In the genomic region with DNA sequence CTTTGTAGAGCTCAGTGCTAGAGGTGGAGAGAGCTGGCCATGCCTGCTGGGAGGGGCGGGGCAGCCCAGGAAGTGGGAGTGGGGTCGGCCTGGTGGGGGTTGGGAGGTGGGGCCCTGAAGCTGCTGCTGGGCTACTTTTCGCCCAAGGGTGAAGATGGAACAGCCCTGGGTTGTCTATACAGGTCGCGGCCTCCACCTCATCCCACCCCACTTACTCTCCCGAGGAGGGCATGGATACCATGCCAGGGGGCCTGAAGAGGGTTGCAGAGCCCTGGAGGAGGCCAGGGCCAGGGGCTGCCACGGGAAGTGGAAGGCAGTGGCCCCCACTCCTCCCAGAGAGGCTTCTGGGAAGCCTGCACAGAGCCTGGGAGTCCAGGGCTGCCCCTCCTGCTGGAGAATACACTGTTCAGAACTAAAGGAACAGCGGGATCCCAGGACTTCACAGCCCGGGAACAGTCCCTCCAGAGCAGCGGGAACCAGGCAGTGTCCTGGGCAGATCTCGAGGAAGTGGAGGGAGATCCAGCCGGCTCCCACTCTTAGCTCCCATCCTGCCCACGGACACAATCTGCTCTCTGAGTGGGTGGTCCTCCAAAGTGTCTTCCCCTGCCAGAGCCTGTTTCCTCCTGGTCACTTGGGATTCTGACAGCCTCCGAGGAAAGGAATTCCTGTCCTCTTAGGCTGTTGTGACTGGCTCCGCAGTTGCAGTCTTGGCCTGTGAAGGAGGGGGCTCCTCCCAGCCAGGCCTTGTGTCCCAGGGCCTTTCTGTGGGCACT, we compare ENCODE assay signal across 1 cellular context.
A peak's percentile ranks its signal among the peaks of the same experiment; 100 is the strongest.
TF ChIP-seq lines count a peak whose summit lies in the region.

No MANE protein-coding gene starts in this region.

TF ChIP-seq in HepG2, 621 proteins besides CTCF, POLR2A, EP300 and RAD21 (continued from another document):
- TF ChIP-seq, protein P1, sequence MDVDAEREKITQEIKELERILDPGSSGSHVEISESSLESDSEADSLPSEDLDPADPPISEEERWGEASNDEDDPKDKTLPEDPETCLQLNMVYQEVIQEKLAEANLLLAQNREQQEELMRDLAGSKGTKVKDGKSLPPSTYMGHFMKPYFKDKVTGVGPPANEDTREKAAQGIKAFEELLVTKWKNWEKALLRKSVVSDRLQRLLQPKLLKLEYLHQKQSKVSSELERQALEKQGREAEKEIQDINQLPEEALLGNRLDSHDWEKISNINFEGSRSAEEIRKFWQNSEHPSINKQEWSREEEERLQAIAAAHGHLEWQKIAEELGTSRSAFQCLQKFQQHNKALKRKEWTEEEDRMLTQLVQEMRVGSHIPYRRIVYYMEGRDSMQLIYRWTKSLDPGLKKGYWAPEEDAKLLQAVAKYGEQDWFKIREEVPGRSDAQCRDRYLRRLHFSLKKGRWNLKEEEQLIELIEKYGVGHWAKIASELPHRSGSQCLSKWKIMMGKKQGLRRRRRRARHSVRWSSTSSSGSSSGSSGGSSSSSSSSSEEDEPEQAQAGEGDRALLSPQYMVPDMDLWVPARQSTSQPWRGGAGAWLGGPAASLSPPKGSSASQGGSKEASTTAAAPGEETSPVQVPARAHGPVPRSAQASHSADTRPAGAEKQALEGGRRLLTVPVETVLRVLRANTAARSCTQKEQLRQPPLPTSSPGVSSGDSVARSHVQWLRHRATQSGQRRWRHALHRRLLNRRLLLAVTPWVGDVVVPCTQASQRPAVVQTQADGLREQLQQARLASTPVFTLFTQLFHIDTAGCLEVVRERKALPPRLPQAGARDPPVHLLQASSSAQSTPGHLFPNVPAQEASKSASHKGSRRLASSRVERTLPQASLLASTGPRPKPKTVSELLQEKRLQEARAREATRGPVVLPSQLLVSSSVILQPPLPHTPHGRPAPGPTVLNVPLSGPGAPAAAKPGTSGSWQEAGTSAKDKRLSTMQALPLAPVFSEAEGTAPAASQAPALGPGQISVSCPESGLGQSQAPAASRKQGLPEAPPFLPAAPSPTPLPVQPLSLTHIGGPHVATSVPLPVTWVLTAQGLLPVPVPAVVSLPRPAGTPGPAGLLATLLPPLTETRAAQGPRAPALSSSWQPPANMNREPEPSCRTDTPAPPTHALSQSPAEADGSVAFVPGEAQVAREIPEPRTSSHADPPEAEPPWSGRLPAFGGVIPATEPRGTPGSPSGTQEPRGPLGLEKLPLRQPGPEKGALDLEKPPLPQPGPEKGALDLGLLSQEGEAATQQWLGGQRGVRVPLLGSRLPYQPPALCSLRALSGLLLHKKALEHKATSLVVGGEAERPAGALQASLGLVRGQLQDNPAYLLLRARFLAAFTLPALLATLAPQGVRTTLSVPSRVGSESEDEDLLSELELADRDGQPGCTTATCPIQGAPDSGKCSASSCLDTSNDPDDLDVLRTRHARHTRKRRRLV (CRISPR knock-in tag; IDR thresholded peaks at IDR 0.05): no peak
- TF ChIP-seq RBAK (CRISPR knock-in tag; IDR thresholded peaks at IDR 0.05) (no peak), XRCC5 (optimal IDR thresholded peaks at IDR 0.05; ENCODE audit: low read length) (no peak), MYC (CRISPR knock-in tag; IDR thresholded peaks at IDR 0.05; ENCODE audit: borderline replicate concordance) (0 out of 2 replicates have a peak, but pooled peaks have one; percentile 21)
- TF ChIP-seq, protein P2, sequence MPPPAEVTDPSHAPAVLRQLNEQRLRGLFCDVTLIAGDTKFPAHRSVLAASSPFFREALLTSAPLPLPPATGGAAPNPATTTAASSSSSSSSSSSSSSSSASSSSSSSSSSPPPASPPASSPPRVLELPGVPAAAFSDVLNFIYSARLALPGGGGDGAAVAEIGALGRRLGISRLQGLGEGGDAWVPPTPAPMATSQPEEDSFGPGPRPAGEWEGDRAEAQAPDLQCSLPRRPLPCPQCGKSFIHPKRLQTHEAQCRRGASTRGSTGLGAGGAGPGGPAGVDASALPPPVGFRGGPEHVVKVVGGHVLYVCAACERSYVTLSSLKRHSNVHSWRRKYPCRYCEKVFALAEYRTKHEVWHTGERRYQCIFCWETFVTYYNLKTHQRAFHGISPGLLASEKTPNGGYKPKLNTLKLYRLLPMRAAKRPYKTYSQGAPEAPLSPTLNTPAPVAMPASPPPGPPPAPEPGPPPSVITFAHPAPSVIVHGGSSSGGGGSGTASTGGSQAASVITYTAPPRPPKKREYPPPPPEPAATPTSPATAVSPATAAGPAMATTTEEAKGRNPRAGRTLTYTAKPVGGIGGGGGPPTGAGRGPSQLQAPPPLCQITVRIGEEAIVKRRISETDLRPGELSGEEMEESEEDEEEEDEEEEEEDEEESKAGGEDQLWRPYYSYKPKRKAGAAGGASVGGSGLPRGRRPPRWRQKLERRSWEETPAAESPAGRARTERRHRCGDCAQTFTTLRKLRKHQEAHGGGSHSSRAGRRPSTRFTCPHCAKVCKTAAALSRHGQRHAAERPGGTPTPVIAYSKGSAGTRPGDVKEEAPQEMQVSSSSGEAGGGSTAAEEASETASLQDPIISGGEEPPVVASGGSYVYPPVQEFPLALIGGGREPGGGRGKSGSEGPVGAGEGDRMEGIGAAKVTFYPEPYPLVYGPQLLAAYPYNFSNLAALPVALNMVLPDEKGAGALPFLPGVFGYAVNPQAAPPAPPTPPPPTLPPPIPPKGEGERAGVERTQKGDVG (CRISPR knock-in tag; IDR thresholded peaks at IDR 0.05; ENCODE audit: borderline replicate concordance): peak; percentile 69; the same call in 1 of the 2 replicates
